In genomic region chr18:23356416-23356815, GRCh38 we compare ENCODE assay signal across 19 cellular contexts.
DNase-seq lines count a peak whose midpoint lies in the region; ATAC-seq, FAIRE-seq and TF ChIP-seq lines count a peak whose summit lies in the region.
"Had no signal": no experiment of that assay in that cellular context is flagged by ENCODE, and none has a peak within 500 bp of the region (broad histone marks: within the 10 kb centered on the region; RNA-seq: fewer than 3 reads in every experiment).

No MANE protein-coding gene starts in this region.

- no peaks in the 10 kb centered on the region for H4K20me1 ChIP-seq in HepG2 (ENCODE audit: insufficient read depth, low read length)
- H4K20me1 ChIP-seq: BLaER1 treated with 17β-estradiol and CSF1 and Interleukin-3, amounts not matched to agents 10 nM and 100 nM had no signal

- TF ChIP-seq RAD21 in HepG2 (CRISPR knock-in tag; IDR thresholded peaks at IDR 0.05) = no peak

- H3K27ac ChIP-seq in right cardiac atrium (ENCODE audit: low read length) (peak overlapping the region; percentile 89), HepG2 (ENCODE audit: extremely low read length, insufficient read depth, low read length) (peak overlapping the region; percentile 79), skeletal muscle tissue (ENCODE audit: low read depth, low read length) (peak overlapping the region; percentile 45)

- H3K4me3 Mint-ChIP-seq in activated T-helper 2 cell treated with anti-CD3 and anti-CD28 coated beads, Interferon-gamma antibody, Interleukin-2, Interleukin-4, amounts not matched to agents 10 μg/mL and 5 μg/mL and 100 μg/mL, durations not matched to agents 14 hours and 24 hours and 36 hours (ENCODE audit: low read depth) = no peak overlapping the region
- H3K4me3 Mint-ChIP-seq: activated naive CD8-positive, alpha-beta T cell; activated T-cell treated with anti-CD3 and anti-CD28 coated beads, Interleukin-2, amount 50 U/mL, for 72 hours; memory B cell; nephron progenitor cell had no signal

- H3K4me1 Mint-ChIP-seq in activated T-helper 2 cell treated with anti-CD3 and anti-CD28 coated beads, Interferon-gamma antibody, Interleukin-2, Interleukin-4, amounts not matched to agents 10 μg/mL and 5 μg/mL and 100 μg/mL, durations not matched to agents 14 hours and 24 hours and 36 hours (ENCODE audit: low read depth) = peaks cover 39% of the 10 kb centered on the region

- FAIRE-seq in HepG2 (lab: Jason Lieb, UNC) = no peak
- FAIRE-seq: G401.6 had no signal

- peak overlapping the region; percentile 14; the same call in 1 of the 2 replicates for H3K9ac ChIP-seq in HepG2 (ENCODE audit: insufficient read depth, low read depth, low read length)
- H3K9ac ChIP-seq in skeletal muscle tissue (ENCODE audit: low read depth in 1 of 3, low read length in 3 of 3) = no peak overlapping the region
- H3K9ac ChIP-seq: BLaER1 treated with 17β-estradiol and CSF1 and Interleukin-3, amounts not matched to agents 10 nM and 100 nM had no signal

- 75% methylated on average over 4 of the region's 4 CpGs for WGBS in right cardiac atrium
- WGBS in HepG2 (ENCODE audit: low lambda C conversion rate) = 22% methylated on average over 4 of the region's 4 CpGs

- H3K36me3 ChIP-seq in HepG2 (replicated peaks in 1 of 2; ENCODE audit: control insufficient read depth in 1 of 2, insufficient read depth in 2 of 2, low read length in 2 of 2) (no peaks in the 10 kb centered on the region; a peak in 1 of 5 replicates), skeletal muscle tissue (ENCODE audit: control insufficient read depth in 3 of 3, insufficient read depth in 3 of 3, low read length in 3 of 3) (peaks cover 0 to 3% (median 2%) of the 10 kb centered on the region in 3 donors)

- in situ Hi-C loops in HepG2 (cut with HindIII; ENCODE audit: extremely low pct_ligation_motif_present, low pct_unique_long_range_greater_than_20kb) = no loop called here

- H3K4me3 ChIP-seq in right cardiac atrium (ENCODE audit: low read length) = no peak overlapping the region
- H3K4me3 ChIP-seq in HepG2 (replicated peaks in 1 of 3; ENCODE audit: insufficient read depth in 1 of 3, low read depth in 2 of 3, low read length in 3 of 3) = peak overlapping the region in 1 of 3 experiments; percentile 49; a peak in 1 of 6 replicates
- H3K4me3 ChIP-seq in skeletal muscle tissue (ENCODE audit: low read length in 3 of 3) = no peak overlapping the region
- H3K4me3 ChIP-seq: BLaER1 treated with 17β-estradiol and CSF1 and Interleukin-3, amounts not matched to agents 10 nM and 100 nM had no signal

- intact Hi-C loops in right cardiac atrium (cut with DNase I) (loop anchor here in 3 of 4 donors (2.0 to 10.0 kb wide), 4 partner anchors 102 to 224 kb away; partner anchors contain the start of gene CABLES1 (in 1 of the 3)), cardiac septum (cut with DNase I) (loop anchor here (5.0 to 10.0 kb wide), 4 partner anchors 58 to 324 kb away; no protein-coding TSS in a partner anchor), HepG2 (cut with micrococcal nuclease; ENCODE audit: unreplicated experiment) (no loop called here)
- intact Hi-C loops in activated T-helper 2 cell treated with anti-CD3 and anti-CD28 coated beads, Interferon-gamma antibody, Interleukin-2, Interleukin-4, amounts not matched to agents 10 μg/mL and 5 μg/mL and 100 μg/mL, durations not matched to agents 14 hours and 24 hours and 36 hours (cut with micrococcal nuclease) = loop anchor here (5.0 kb wide), 1 partner anchor 49 kb away; no protein-coding TSS in a partner anchor

- H3K4me1 ChIP-seq in right cardiac atrium (ENCODE audit: control insufficient read depth, insufficient read depth, low read length) = peaks cover 11% of the 10 kb centered on the region
- peaks cover 52% of the 10 kb centered on the region for H3K4me1 ChIP-seq in HepG2 (ENCODE audit: insufficient read depth, low read length)
- peaks cover 15 to 20% (median 17%) of the 10 kb centered on the region in 3 donors for H3K4me1 ChIP-seq in skeletal muscle tissue (ENCODE audit: control insufficient read depth in 3 of 3, insufficient read depth in 3 of 3, low read length in 3 of 3)

- peaks cover 38% of the 10 kb centered on the region for H3K36me3 Mint-ChIP-seq in activated T-helper 2 cell treated with anti-CD3 and anti-CD28 coated beads, Interferon-gamma antibody, Interleukin-2, Interleukin-4, amounts not matched to agents 10 μg/mL and 5 μg/mL and 100 μg/mL, durations not matched to agents 14 hours and 24 hours and 36 hours (ENCODE audit: low read depth)

- DNase-seq in right cardiac atrium (no peak), cardiac septum (ENCODE audit: low spot score) (no peak), HepG2 (ENCODE audit: low spot score) (peak; percentile 40), NCI-H2196 treated with DMSO at 0.1 percent for 48 hours (lab: John Stamatoyannopoulos, UW; ENCODE audit: unreplicated experiment) (no peak), GF-D8 (lab: John Stamatoyannopoulos, UW) (no peak)
- no peak for DNase-seq in activated T-helper 2 cell treated with anti-CD3 and anti-CD28 coated beads, Interferon-gamma antibody, Interleukin-2, Interleukin-4, amounts not matched to agents 10 μg/mL and 5 μg/mL and 100 μg/mL, durations not matched to agents 14 hours and 24 hours and 36 hours (ENCODE audit: low spot score)
- DNase-seq: activated CD8-positive, alpha-beta memory T cell treated with anti-CD3 and anti-CD28 coated beads for 24 hours; activated T-cell treated with anti-CD3 and anti-CD28 coated beads, Interleukin-2, amount 50 U/mL, for 72 hours; NCI-H1105 treated with DMSO at 0.1 percent for 48 hours; NCI-H524 treated with DMSO at 0.1 percent for 48 hours; nephron progenitor cell; RPMI8226 had no signal

- no peak for TF ChIP-seq POLR2A in HepG2 (IDR thresholded peaks at IDR 0.05; ENCODE audit: insufficient read depth in 1 of 2, low read depth in 2 of 2, low read length in 2 of 2)

- no peaks in the 10 kb centered on the region for H3K27me3 ChIP-seq in right cardiac atrium (ENCODE audit: control insufficient read depth, insufficient read depth)
- no peaks in the 10 kb centered on the region for H3K27me3 ChIP-seq in HepG2 (ENCODE audit: control insufficient read depth in 1 of 2, insufficient read depth in 2 of 2, low read length in 2 of 2)
- H3K27me3 ChIP-seq in skeletal muscle tissue (ENCODE audit: control insufficient read depth in 3 of 3, insufficient read depth in 3 of 3, low read length in 3 of 3) = no peaks in the 10 kb centered on the region
- H3K27me3 ChIP-seq: BLaER1 treated with 17β-estradiol and CSF1 and Interleukin-3, amounts not matched to agents 10 nM and 100 nM had no signal

- peaks cover 3% of the 10 kb centered on the region for H3K9me3 Mint-ChIP-seq in activated T-helper 2 cell treated with anti-CD3 and anti-CD28 coated beads, Interferon-gamma antibody, Interleukin-2, Interleukin-4, amounts not matched to agents 10 μg/mL and 5 μg/mL and 100 μg/mL, durations not matched to agents 14 hours and 24 hours and 36 hours
- H3K9me3 Mint-ChIP-seq: activated T-cell treated with anti-CD3 and anti-CD28 coated beads, Interleukin-2, amount 50 U/mL, for 72 hours; memory B cell had no signal

- BruUV-seq in HepG2 (replicated peaks; lab: Mats Ljungman, UMichigan) = no TSS peak

- H3K4me2 ChIP-seq in HepG2 (ENCODE audit: low read depth, low read length) = peak overlapping the region; percentile 73

- no peak for ATAC-seq in right cardiac atrium
- peak; percentile 53 for ATAC-seq in HepG2
- ATAC-seq in HG03469 (IDR thresholded peaks at IDR 0.05; ENCODE audit: unreplicated experiment) = no peak
- ATAC-seq: activated CD4-positive, CD25-positive, alpha-beta regulatory T cell treated with anti-CD3 and anti-CD28 coated beads, Interleukin-2, amount 50 U/mL, for 24 hours; activated T-cell treated with anti-CD3 and anti-CD28 coated beads, Interleukin-2, amount 50 U/mL, for 72 hours had no signal

- POLR2A ChIA-PET in HepG2 (lab: Yijun Ruan, JAX) = no interaction called here

- TF ChIP-seq EP300 in HepG2 (IDR thresholded peaks at IDR 0.05; ENCODE audit: low read depth in 2 of 2, low read length in 2 of 2) (no peak), HepG2 (CRISPR knock-in tag; IDR thresholded peaks at IDR 0.05; ENCODE audit: borderline replicate concordance) (no peak)

- TF ChIP-seq CTCF in HepG2 (CRISPR knock-in tag; IDR thresholded peaks at IDR 0.05) = no peak

- no peaks in the 10 kb centered on the region for H3K27me3 Mint-ChIP-seq in activated T-helper 2 cell treated with anti-CD3 and anti-CD28 coated beads, Interferon-gamma antibody, Interleukin-2, Interleukin-4, amounts not matched to agents 10 μg/mL and 5 μg/mL and 100 μg/mL, durations not matched to agents 14 hours and 24 hours and 36 hours (ENCODE audit: low read depth)
- H3K27me3 Mint-ChIP-seq: activated naive CD8-positive, alpha-beta T cell; memory B cell had no signal

- H3K9me3 ChIP-seq in right cardiac atrium (ENCODE audit: control insufficient read depth, low read length) = no peaks in the 10 kb centered on the region
- no peaks in the 10 kb centered on the region for H3K9me3 ChIP-seq in HepG2 (ENCODE audit: low read length)
- no peaks in the 10 kb centered on the region for H3K9me3 ChIP-seq in skeletal muscle tissue (ENCODE audit: control insufficient read depth in 3 of 3, low read length in 3 of 3)

- no peak overlapping the region for H2AFZ ChIP-seq in HepG2 (ENCODE audit: low read length)

- no peak overlapping the region for H3K27ac Mint-ChIP-seq in activated T-helper 2 cell treated with anti-CD3 and anti-CD28 coated beads, Interferon-gamma antibody, Interleukin-2, Interleukin-4, amounts not matched to agents 10 μg/mL and 5 μg/mL and 100 μg/mL, durations not matched to agents 14 hours and 24 hours and 36 hours
- H3K27ac Mint-ChIP-seq: activated naive CD8-positive, alpha-beta T cell; activated T-cell treated with anti-CD3 and anti-CD28 coated beads, Interleukin-2, amount 50 U/mL, for 72 hours; memory B cell; nephron progenitor cell had no signal

- H3K79me2 ChIP-seq in HepG2 (ENCODE audit: insufficient read depth, low read length) = no peaks in the 10 kb centered on the region

- CTCF ChIA-PET in HepG2 (lab: Yijun Ruan, JAX; ENCODE audit: low intra/inter-chr PET ratio, low total read pairs) = no interaction called here

TF ChIP-seq in HepG2, 621 proteins besides CTCF, POLR2A, EP300 and RAD21 (continues in another document):
- TF ChIP-seq PBX2 (CRISPR knock-in tag; IDR thresholded peaks at IDR 0.05) = peak; percentile 37; the same call in 1 of the 2 replicates
- 0 out of 2 replicates have a peak, but pooled peaks have one; percentile 1 for TF ChIP-seq RXRB (CRISPR knock-in tag; IDR thresholded peaks at IDR 0.05; ENCODE audit: borderline replicate concordance)
